ENCODE assay signal across 20 cellular contexts in genomic region chr7:70069977-70070376, GRCh38.
"Had no signal": no experiment of that assay in that cellular context is flagged by ENCODE, and none has a peak within 500 bp of the region (broad histone marks: within the 10 kb centered on the region; RNA-seq: fewer than 3 reads in every experiment).

No MANE protein-coding gene starts in this region.

- H2AFZ ChIP-seq: parathyroid adenoma had no signal

- FAIRE-seq: kidney, small intestine had no signal

- H3K79me2 ChIP-seq: parathyroid adenoma had no signal

- H3K4me1 ChIP-seq: upper lobe of right lung, uterus had no signal

- ATAC-seq: gastrocnemius medialis; left lobe of liver; mucosa of descending colon; natural killer cell treated with Interleukin-12 subunit alpha and Interleukin-12 subunit beta and Interleukin-15 and Interleukin-18, amount 100 ng/mL, for 72 hours; right lobe of liver; stimulated activated naive B cell treated with anti-CD40 and anti-IgM and Interleukin-4, amounts not matched to agents 10 μg/mL and 1 μg/mL and 100 μg/mL, for 72 hours; upper lobe of right lung had no signal

- H3K27me3 ChIP-seq: dorsolateral prefrontal cortex, gastrocnemius medialis, right lobe of liver, suprapubic skin, transverse colon, upper lobe of right lung, uterus had no signal

- H3K36me3 ChIP-seq: gastrocnemius medialis, right lobe of liver, suprapubic skin, transverse colon, upper lobe of right lung, uterus had no signal

- H3K27ac ChIP-seq: dorsolateral prefrontal cortex, gastrocnemius medialis, parathyroid adenoma, right lobe of liver, suprapubic skin, transverse colon, upper lobe of right lung, uterus had no signal

- H3K4me3 ChIP-seq: dorsolateral prefrontal cortex, gastrocnemius medialis, lung, mucosa of descending colon, right lobe of liver, suprapubic skin, transverse colon, upper lobe of right lung, uterus had no signal

- H3K9ac ChIP-seq: parathyroid adenoma had no signal

- DNase-seq: dorsolateral prefrontal cortex; effector CD4-positive, alpha-beta T cell; gastrocnemius medialis; head of caudate nucleus; kidney; mucosa of descending colon; naive B cell; right lobe of liver; small intestine; stimulated activated CD4-positive, alpha-beta T cell treated with anti-CD3 and anti-CD28 coated beads, Interleukin-15, amount 100 ng/mL, for 24 hours; stimulated activated CD4-positive, alpha-beta T cell treated with anti-CD3 and anti-CD28 coated beads, Interleukin-2, amount 100 ng/mL, for 48 hours; stimulated activated naive B cell treated with anti-CD40 and anti-IgM and Interleukin-4, amounts not matched to agents 10 μg/mL and 1 μg/mL and 100 μg/mL, for 72 hours; transverse colon; upper lobe of right lung; uterus had no signal

- H3K9me3 ChIP-seq: gastrocnemius medialis, mucosa of descending colon, right lobe of liver, suprapubic skin, transverse colon, upper lobe of right lung, uterus had no signal
